In genomic region chr5:148791696-148792095, GRCh38 we compare ENCODE assay signal across 19 cellular contexts. TPM values are rescaled to one million over a fixed set of nuclear protein-coding genes. Genes with fewer than 3 reads are reported as not detected.
DNase-seq lines count a peak whose midpoint lies in the region; ATAC-seq lines count a peak whose summit lies in the region.
"Had no signal": no experiment of that assay in that cellular context is flagged by ENCODE, and none has a peak within 500 bp of the region (broad histone marks: within the 10 kb centered on the region; RNA-seq: fewer than 3 reads in every experiment).

No MANE protein-coding gene starts in this region.

- DNase-seq in activated naive CD4-positive, alpha-beta T cell treated with anti-CD3 and anti-CD28 coated beads, Interleukin-2, amount 50 U/mL, for 72 hours (ENCODE audit: low spot score in 2 of 2): no peak
- no peak for DNase-seq in activated naive CD4-positive, alpha-beta T cell treated with anti-CD3 and anti-CD28 coated beads, Interleukin-2, amount 10 ng/mL, durations not matched to agents 7 days and 5 days
- DNase-seq in HT1080 (ENCODE audit: low read depth): peak; percentile 82
- peak; percentile 18 for DNase-seq in astrocyte of the hippocampus (ENCODE audit: low read depth, low spot score)
- DNase-seq in stimulated activated effector memory CD8-positive, alpha-beta T cell treated with anti-CD3 and anti-CD28 coated beads, Interleukin-12 subunit alpha, Interleukin-12 subunit beta, amount 100 ng/mL, for 72 hours (ENCODE audit: low spot score in 2 of 2): no peak
- DNase-seq in stimulated activated CD4-positive, alpha-beta T cell treated with anti-CD3 and anti-CD28 coated beads, Interleukin-4, amount 100 ng/mL, for 24 hours: no peak
- no peak for DNase-seq in NCI-H69 (lab: John Stamatoyannopoulos, UW)
- DNase-seq in superior temporal gyrus (ENCODE audit: extremely low spot score): no peak
- DNase-seq: activated CD4-positive, alpha-beta T cell treated with anti-CD3 and anti-CD28 coated beads for 1 hour; activated CD8-positive, alpha-beta memory T cell treated with anti-CD3 and anti-CD28 coated beads, Interleukin-2, amount 50 U/mL, for 48 hours; CD8-positive, alpha-beta T cell; DMS79 treated with DMSO at 0.1 percent for 48 hours; H9; left ventricle myocardium superior; NCI-H1092 treated with DMSO at 0.1 percent for 48 hours; retina; tibial artery had no signal

- peaks cover 0 to 5% of the 10 kb centered on the region in 2 donors for H3K9me3 Mint-ChIP-seq in activated naive CD4-positive, alpha-beta T cell treated with anti-CD3 and anti-CD28 coated beads, Interleukin-2, amount 50 U/mL, for 72 hours
- H3K9me3 Mint-ChIP-seq in activated naive CD4-positive, alpha-beta T cell treated with anti-CD3 and anti-CD28 coated beads, Interleukin-2, amount 10 ng/mL, durations not matched to agents 7 days and 5 days: no peaks in the 10 kb centered on the region
- H3K9me3 Mint-ChIP-seq in stimulated activated effector memory CD8-positive, alpha-beta T cell treated with anti-CD3 and anti-CD28 coated beads, Interleukin-12 subunit alpha, Interleukin-12 subunit beta, amount 100 ng/mL, for 72 hours: no peaks in the 10 kb centered on the region
- H3K9me3 Mint-ChIP-seq: activated naive CD4-positive, alpha-beta T cell treated with anti-CD3 and anti-CD28 coated beads, Interleukin-2, amount 50 U/mL, for 24 hours; CD8-positive, alpha-beta T cell; H9 had no signal

- CTCF ChIA-PET in activated naive CD4-positive, alpha-beta T cell treated with anti-CD3 and anti-CD28 coated beads, Interleukin-2, amount 10 ng/mL, durations not matched to agents 7 days and 5 days (lab: Charles Lee): interaction anchor here (0.8 to 1.5 kb wide), 4 partner anchors 20 to 50 kb away, joined by 3 to 4 read pairs (median 4); no protein-coding TSS in a partner anchor

- peak overlapping the region; percentile 37 to 76 for H3K27ac Mint-ChIP-seq in activated naive CD4-positive, alpha-beta T cell treated with anti-CD3 and anti-CD28 coated beads, Interleukin-2, amount 50 U/mL, for 72 hours
- no peak overlapping the region for H3K27ac Mint-ChIP-seq in activated naive CD4-positive, alpha-beta T cell treated with anti-CD3 and anti-CD28 coated beads, Interleukin-2, amount 10 ng/mL, durations not matched to agents 7 days and 5 days
- H3K27ac Mint-ChIP-seq in stimulated activated effector memory CD8-positive, alpha-beta T cell treated with anti-CD3 and anti-CD28 coated beads, Interleukin-12 subunit alpha, Interleukin-12 subunit beta, amount 100 ng/mL, for 72 hours: peak overlapping the region; percentile 71
- H3K27ac Mint-ChIP-seq: activated naive CD4-positive, alpha-beta T cell treated with anti-CD3 and anti-CD28 coated beads, Interleukin-2, amount 50 U/mL, for 24 hours; CD8-positive, alpha-beta T cell had no signal

- H3K36me3 Mint-ChIP-seq in activated naive CD4-positive, alpha-beta T cell treated with anti-CD3 and anti-CD28 coated beads, Interleukin-2, amount 50 U/mL, for 72 hours: peaks cover 0 to 9% of the 10 kb centered on the region in 2 donors
- H3K36me3 Mint-ChIP-seq in activated naive CD4-positive, alpha-beta T cell treated with anti-CD3 and anti-CD28 coated beads, Interleukin-2, amount 10 ng/mL, durations not matched to agents 7 days and 5 days: no peaks in the 10 kb centered on the region
- H3K36me3 Mint-ChIP-seq in stimulated activated effector memory CD8-positive, alpha-beta T cell treated with anti-CD3 and anti-CD28 coated beads, Interleukin-12 subunit alpha, Interleukin-12 subunit beta, amount 100 ng/mL, for 72 hours: peaks cover 4% of the 10 kb centered on the region
- H3K36me3 Mint-ChIP-seq: activated naive CD4-positive, alpha-beta T cell treated with anti-CD3 and anti-CD28 coated beads, Interleukin-2, amount 50 U/mL, for 24 hours; CD8-positive, alpha-beta T cell had no signal

- peaks cover 4% of the 10 kb centered on the region for H3K4me1 Mint-ChIP-seq in activated naive CD4-positive, alpha-beta T cell treated with anti-CD3 and anti-CD28 coated beads, Interleukin-2, amount 10 ng/mL, durations not matched to agents 7 days and 5 days
- peaks cover 39% of the 10 kb centered on the region for H3K4me1 Mint-ChIP-seq in stimulated activated effector memory CD8-positive, alpha-beta T cell treated with anti-CD3 and anti-CD28 coated beads, Interleukin-12 subunit alpha, Interleukin-12 subunit beta, amount 100 ng/mL, for 72 hours
- H3K4me1 Mint-ChIP-seq: H9 had no signal

- H3K27me3 Mint-ChIP-seq in activated naive CD4-positive, alpha-beta T cell treated with anti-CD3 and anti-CD28 coated beads, Interleukin-2, amount 10 ng/mL, durations not matched to agents 7 days and 5 days: peaks cover 18% of the 10 kb centered on the region

- ATAC-seq in activated naive CD4-positive, alpha-beta T cell treated with anti-CD3 and anti-CD28 coated beads, Interleukin-2, amount 50 U/mL, for 72 hours: peak; percentile 9 to 23
- peak; percentile 27 for ATAC-seq in stimulated activated effector memory CD8-positive, alpha-beta T cell treated with anti-CD3 and anti-CD28 coated beads, Interleukin-12 subunit alpha, Interleukin-12 subunit beta, amount 100 ng/mL, for 72 hours
- ATAC-seq: CD8-positive, alpha-beta T cell; left ventricle myocardium superior; Panc1 had no signal

- no peak overlapping the region for H3K4me3 Mint-ChIP-seq in activated naive CD4-positive, alpha-beta T cell treated with anti-CD3 and anti-CD28 coated beads, Interleukin-2, amount 10 ng/mL, durations not matched to agents 7 days and 5 days
- peak overlapping the region; percentile 39 for H3K4me3 Mint-ChIP-seq in stimulated activated effector memory CD8-positive, alpha-beta T cell treated with anti-CD3 and anti-CD28 coated beads, Interleukin-12 subunit alpha, Interleukin-12 subunit beta, amount 100 ng/mL, for 72 hours
- H3K4me3 Mint-ChIP-seq: activated naive CD4-positive, alpha-beta T cell treated with anti-CD3 and anti-CD28 coated beads, Interleukin-2, amount 50 U/mL, for 24 hours; CD8-positive, alpha-beta T cell; H9 had no signal

RNA-seq across cellular contexts. Expression of gene ADRB2, which starts 34.7 kb away (rescaled TPM):
- total RNA-seq in activated naive CD4-positive, alpha-beta T cell treated with anti-CD3 and anti-CD28 coated beads, Interleukin-2, amount 50 U/mL, for 72 hours: 1 to 10 TPM in 1 of 2 donors, under 1 TPM in 1; 0.29 to 1.1 TPM
- 0.11 and 0.17 TPM in 2 replicates for total RNA-seq in HT1080 (2014; rRNA removed; shearing (Covaris generic))
- 0.72 and 0.74 TPM in 2 replicates for polyA plus RNA-seq in HT1080 (2015; cell fraction: cytosol; rRNA removed)
- polyA plus RNA-seq in HT1080 (2015; cell fraction: nucleus; rRNA removed): 1.1 and 1.2 TPM in 2 replicates

Comparison
In these comparisons a context has a peak if more than half of its experiments do, and no peak if none do; other contexts are left out.
1. DNase-seq: peak in HT1080 (single experiment) and astrocyte of the hippocampus (single experiment); none in activated naive CD4-positive, alpha-beta T cell treated with anti-CD3 and anti-CD28 coated beads, Interleukin-2, amount 50 U/mL, for 72 hours (0 of 2), activated naive CD4-positive, alpha-beta T cell treated with anti-CD3 and anti-CD28 coated beads, Interleukin-2, amount 10 ng/mL, durations not matched to agents 7 days and 5 days (single experiment), stimulated activated effector memory CD8-positive, alpha-beta T cell treated with anti-CD3 and anti-CD28 coated beads, Interleukin-12 subunit alpha, Interleukin-12 subunit beta, amount 100 ng/mL, for 72 hours (0 of 2), stimulated activated CD4-positive, alpha-beta T cell treated with anti-CD3 and anti-CD28 coated beads, Interleukin-4, amount 100 ng/mL, for 24 hours (single experiment), NCI-H69 (single experiment) and superior temporal gyrus (single experiment).